Comparison of ENCODE assay signal across 8 cellular contexts in the genomic region with DNA sequence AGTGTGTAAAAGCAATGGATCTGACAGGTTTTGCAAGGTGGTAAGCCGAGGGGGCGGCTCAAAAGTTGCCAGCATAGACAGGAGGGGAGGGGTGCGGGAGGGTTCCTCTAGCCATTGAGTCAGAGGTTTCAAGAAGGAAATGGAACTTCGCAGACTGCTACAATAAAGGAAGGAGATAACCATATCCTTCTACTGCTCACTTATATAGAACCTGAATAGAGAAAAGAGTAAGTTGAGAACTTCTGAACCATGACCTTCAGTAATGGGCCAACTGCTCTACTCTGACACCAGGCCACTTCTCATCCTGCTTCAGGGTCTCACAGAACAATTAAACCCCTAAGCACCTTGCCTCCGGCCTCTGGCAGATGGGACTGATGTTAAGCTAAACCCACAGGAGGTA. TPM values are rescaled to one million over a fixed set of nuclear protein-coding genes. Genes with fewer than 3 reads are reported as not detected.
DNase-seq lines count a peak whose midpoint lies in the region; ATAC-seq and TF ChIP-seq lines count a peak whose summit lies in the region.

No MANE protein-coding gene starts in this region.

- H2AFZ ChIP-seq in OCI-LY3 (ENCODE audit: low read depth, low read length) = no peak overlapping the region

- no peaks in the 10 kb centered on the region for H3K79me2 ChIP-seq in OCI-LY3 (ENCODE audit: low read length)

- peak overlapping the region; percentile 99 for H3K27ac ChIP-seq in OCI-LY3 (ENCODE audit: low read length)
- H3K27ac ChIP-seq in esophagus muscularis mucosa (replicated peaks in 1 of 4) = no peak overlapping the region

- DNase-seq in stimulated activated CD4-positive, alpha-beta T cell treated with anti-CD3 and anti-CD28 coated beads, Interleukin-12 subunit alpha, Interleukin-12 subunit beta, amount 100 ng/mL, for 48 hours (ENCODE audit: low read depth in 2 of 3, low spot score in 1 of 3) = peak in 2 of 3 donors; percentile 22 to 34
- no peak for DNase-seq in omental fat pad (ENCODE audit: low spot score)
- DNase-seq in esophagus muscularis mucosa (ENCODE audit: extremely low spot score) = no peak
- no peak for DNase-seq in amniotic stem cell (lab: John Stamatoyannopoulos, UW)
- DNase-seq in left lobe of liver (ENCODE audit: low spot score) = no peak

- H3K9me3 ChIP-seq in OCI-LY3 (ENCODE audit: insufficient read depth, low read length) (no peaks in the 10 kb centered on the region), esophagus muscularis mucosa (no peaks in the 10 kb centered on the region)

- peak overlapping the region; percentile 53 for H3K4me3 ChIP-seq in OCI-LY3 (ENCODE audit: low read length)
- H3K4me3 ChIP-seq in esophagus muscularis mucosa = no peak overlapping the region

- TF ChIP-seq CTCF in OCI-LY3 (IDR thresholded peaks at IDR 0.05; ENCODE audit: low read depth, low read length) (no peak), omental fat pad (IDR thresholded peaks at IDR 0.05) (no peak), esophagus muscularis mucosa (IDR thresholded peaks at IDR 0.05) (no peak)

- no peaks in the 10 kb centered on the region for H3K36me3 ChIP-seq in OCI-LY3 (replicated peaks; ENCODE audit: low read depth, low read length)
- no peaks in the 10 kb centered on the region for H3K36me3 ChIP-seq in esophagus muscularis mucosa

- no peaks in the 10 kb centered on the region for H3K27me3 ChIP-seq in OCI-LY3 (ENCODE audit: low read depth, low read length)
- H3K27me3 ChIP-seq in esophagus muscularis mucosa = no peaks in the 10 kb centered on the region

- H3K4me2 ChIP-seq in OCI-LY3 (ENCODE audit: low read length) = peak overlapping the region; percentile 93

- 86% methylated on average over 5 of the region's 5 CpGs for WGBS in esophagus muscularis mucosa

- TF ChIP-seq POLR2A in esophagus muscularis mucosa (IDR thresholded peaks at IDR 0.05; ENCODE audit: low read depth) = no peak

- TF ChIP-seq EP300 in esophagus muscularis mucosa (IDR thresholded peaks at IDR 0.05) = no peak

- H3K4me1 ChIP-seq in OCI-LY3 (ENCODE audit: low read length) (peaks cover 76% of the 10 kb centered on the region), esophagus muscularis mucosa (peaks cover 9 to 20% (median 11%) of the 10 kb centered on the region in 4 donors)

- no peaks in the 10 kb centered on the region for H4K20me1 ChIP-seq in OCI-LY3 (ENCODE audit: insufficient read depth, low read length)

- ATAC-seq in GM18909 (IDR thresholded peaks at IDR 0.05; ENCODE audit: poor library complexity, unreplicated experiment) (peak; percentile 69), HG02678 (IDR thresholded peaks at IDR 0.05; ENCODE audit: unreplicated experiment) (peak; percentile 61), omental fat pad (ENCODE audit: low FRiP score) (no peak), left lobe of liver (no peak)

- peak overlapping the region; percentile 91 for H3K9ac ChIP-seq in OCI-LY3 (ENCODE audit: low read length)

- intact Hi-C loops in esophagus muscularis mucosa (cut with DNase I) = no loop called here

RNA-seq across cellular contexts. Expression of a gene that starts 26.3 kb away (rescaled TPM):
- total RNA-seq in omental fat pad = 10 to 100 TPM; 43.7 to 73.5 (median 45.8) TPM
- total RNA-seq in esophagus muscularis mucosa = 10 to 100 TPM; 20.2 to 47.2 (median 32.3) TPM
- total RNA-seq in left lobe of liver = 16.8 TPM

Comparison
In these comparisons a context has a peak if more than half of its experiments do, and no peak if none do; other contexts are left out.
1. ATAC-seq: peak in GM18909 (single experiment) and HG02678 (single experiment); none in omental fat pad (single experiment) and left lobe of liver (single experiment).
2. DNase-seq: peak in stimulated activated CD4-positive, alpha-beta T cell treated with anti-CD3 and anti-CD28 coated beads, Interleukin-12 subunit alpha, Interleukin-12 subunit beta, amount 100 ng/mL, for 48 hours (2 of 3); none in omental fat pad (single experiment), esophagus muscularis mucosa (single experiment), amniotic stem cell (single experiment) and left lobe of liver (single experiment).